ENCODE assay signal across 28 cellular contexts in the genomic region with DNA sequence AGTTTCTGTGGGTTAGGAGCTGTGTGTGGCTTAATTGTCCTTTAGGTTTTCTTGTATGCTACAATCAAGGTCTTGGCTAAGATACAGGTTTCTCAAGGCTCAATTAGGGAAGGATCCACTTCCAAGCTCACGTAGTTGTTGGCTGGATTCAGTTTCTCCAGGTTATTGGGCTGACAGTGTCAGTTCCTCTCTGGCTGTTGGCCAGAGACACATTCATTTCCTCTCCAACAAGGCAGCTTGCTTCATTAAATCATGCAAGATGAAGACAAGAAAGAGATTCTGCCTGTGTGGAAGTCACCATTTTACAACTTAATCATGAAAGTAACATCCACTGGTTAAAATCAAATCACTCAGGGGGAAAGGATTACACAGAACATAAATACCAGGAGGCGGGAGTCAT.
"Had no signal": no experiment of that assay in that cellular context is flagged by ENCODE, and none has a peak within 500 bp of the region (broad histone marks: within the 10 kb centered on the region; RNA-seq: fewer than 3 reads in every experiment).

No MANE protein-coding gene starts in this region.

- H3K4me1 Mint-ChIP-seq: memory B cell; naive thymus-derived CD4-positive, alpha-beta T cell; stimulated activated naive B cell treated with anti-CD40 and anti-IgM and Interleukin-4, amounts not matched to agents 10 μg/mL and 1 μg/mL and 100 μg/mL, for 72 hours had no signal

- H3K27me3 Mint-ChIP-seq: natural killer cell treated with Interleukin-12 subunit alpha and Interleukin-12 subunit beta and Interleukin-15 and Interleukin-18, amount 100 ng/mL, for 72 hours; stimulated activated naive B cell treated with anti-CD40 and anti-IgM and Interleukin-4, amounts not matched to agents 10 μg/mL and 1 μg/mL and 100 μg/mL, for 72 hours had no signal

- FAIRE-seq: kidney, pancreas had no signal

- H3K27ac ChIP-seq: left ventricle myocardium inferior, pancreas, prostate gland, skin epidermis, stomach, testis, thyroid gland, transverse colon, upper lobe of left lung, vagina had no signal

- H3K9me3 ChIP-seq: mucosa of descending colon, pancreas, prostate gland, stomach, testis, thyroid gland, transverse colon, upper lobe of left lung, vagina had no signal

- H3K27ac Mint-ChIP-seq: memory B cell; naive thymus-derived CD4-positive, alpha-beta T cell; natural killer cell treated with Interleukin-12 subunit alpha and Interleukin-12 subunit beta and Interleukin-15 and Interleukin-18, amount 100 ng/mL, for 72 hours; stimulated activated naive B cell treated with anti-CD40 and anti-IgM and Interleukin-4, amounts not matched to agents 10 μg/mL and 1 μg/mL and 100 μg/mL, for 72 hours had no signal

- DNase-seq: hippocampal formation; kidney; left ventricle myocardium inferior; midbrain; mucosa of descending colon; naive thymus-derived CD4-positive, alpha-beta T cell; pancreas; posterior cingulate gyrus; retina; right cardiac atrium; stimulated activated CD4-positive, alpha-beta T cell treated with anti-CD3 and anti-CD28 coated beads, Interleukin-12 subunit alpha, Interleukin-12 subunit beta, amount 100 ng/mL, for 4 hours; stimulated activated CD4-positive, alpha-beta T cell treated with anti-CD3 and anti-CD28 coated beads, Interleukin-15, amount 100 ng/mL, for 24 hours; stimulated activated CD4-positive, alpha-beta T cell treated with anti-CD3 and anti-CD28 coated beads, Interleukin-2, amount 100 ng/mL, for 24 hours; stimulated activated CD4-positive, alpha-beta T cell treated with anti-CD3 and anti-CD28 coated beads, Interleukin-4, amount 100 ng/mL, for 1 hour; stimulated activated naive B cell treated with anti-CD40 and anti-IgM and Interleukin-4, amounts not matched to agents 10 μg/mL and 1 μg/mL and 100 μg/mL, for 72 hours; stimulated activated naive CD8-positive, alpha-beta T cell treated with anti-CD3 and anti-CD28 coated beads, Interleukin-15, Interleukin-2, amounts not matched to agents 100 U/mL and 50 U/mL, for 24 hours; stomach; testis; thyroid gland; transverse colon; upper lobe of left lung had no signal

- H3K36me3 ChIP-seq: left ventricle myocardium inferior, pancreas, prostate gland, stomach, thyroid gland, transverse colon, upper lobe of left lung, vagina had no signal

- H3K27me3 ChIP-seq: pancreas, stomach, testis, thyroid gland, transverse colon, upper lobe of left lung, vagina had no signal

- H3K4me3 ChIP-seq: left ventricle myocardium inferior, lung, mucosa of descending colon, pancreas, prostate gland, skin epidermis, stomach, testis, thyroid gland, transverse colon, upper lobe of left lung, vagina had no signal

- H3K36me3 Mint-ChIP-seq: memory B cell; natural killer cell treated with Interleukin-12 subunit alpha and Interleukin-12 subunit beta and Interleukin-15 and Interleukin-18, amount 100 ng/mL, for 72 hours; stimulated activated naive B cell treated with anti-CD40 and anti-IgM and Interleukin-4, amounts not matched to agents 10 μg/mL and 1 μg/mL and 100 μg/mL, for 72 hours had no signal

- ATAC-seq: mucosa of descending colon; naive thymus-derived CD4-positive, alpha-beta T cell; natural killer cell treated with Interleukin-12 subunit alpha and Interleukin-12 subunit beta and Interleukin-15 and Interleukin-18, amount 100 ng/mL, for 72 hours; pancreas; right cardiac atrium; sciatic nerve; stimulated activated naive B cell treated with anti-CD40 and anti-IgM and Interleukin-4, amounts not matched to agents 10 μg/mL and 1 μg/mL and 100 μg/mL, for 72 hours; stimulated activated naive CD8-positive, alpha-beta T cell treated with anti-CD3 and anti-CD28 coated beads, Interleukin-15, Interleukin-2, amounts not matched to agents 100 U/mL and 50 U/mL, for 24 hours had no signal

- H3K4me1 ChIP-seq: left ventricle myocardium inferior, pancreas, prostate gland, stomach, testis, thyroid gland, transverse colon, upper lobe of left lung, vagina had no signal

- H3K4me3 Mint-ChIP-seq: memory B cell; naive thymus-derived CD4-positive, alpha-beta T cell; natural killer cell treated with Interleukin-12 subunit alpha and Interleukin-12 subunit beta and Interleukin-15 and Interleukin-18, amount 100 ng/mL, for 72 hours; stimulated activated naive B cell treated with anti-CD40 and anti-IgM and Interleukin-4, amounts not matched to agents 10 μg/mL and 1 μg/mL and 100 μg/mL, for 72 hours had no signal
